24 cellular contexts compared by ENCODE assay signal in genomic region chr12:81229718-81230117, GRCh38.
A peak's percentile ranks its signal among the peaks of the same experiment; 100 is the strongest.
DNase-seq lines count a peak whose midpoint lies in the region; TF ChIP-seq lines count a peak whose summit lies in the region.
"Had no signal": no experiment of that assay in that cellular context is flagged by ENCODE, and none has a peak within 500 bp of the region (broad histone marks: within the 10 kb centered on the region; RNA-seq: fewer than 3 reads in every experiment).

No MANE protein-coding gene starts in this region.

- H3K27ac Mint-ChIP-seq in glutamatergic neuron (ENCODE audit: unreplicated experiment): peak overlapping the region; percentile 82
- H3K27ac Mint-ChIP-seq: CD4-positive, alpha-beta T cell; natural killer cell treated with Interleukin-12 subunit alpha and Interleukin-12 subunit beta and Interleukin-15 and Interleukin-18, amount 100 ng/mL, for 72 hours; stimulated activated naive B cell treated with anti-CD40 and anti-IgM and Interleukin-4, amounts not matched to agents 10 μg/mL and 1 μg/mL and 100 μg/mL, for 72 hours had no signal

- H3K27me3 ChIP-seq in sigmoid colon: no peaks in the 10 kb centered on the region
- H3K27me3 ChIP-seq in suprapubic skin: no peaks in the 10 kb centered on the region
- H3K27me3 ChIP-seq: cardiac muscle cell, colonic mucosa had no signal

- intact Hi-C loops in sigmoid colon (cut with DNase I): no loop called here

- peak; percentile 95 for DNase-seq in DMS53 (lab: John Stamatoyannopoulos, UW)
- DNase-seq in NCI-H1092 treated with DMSO at 0.1 percent for 48 hours (lab: John Stamatoyannopoulos, UW): peak; percentile 40
- peak; percentile 95 for DNase-seq in NCI-H748 (lab: John Stamatoyannopoulos, UW; ENCODE audit: unreplicated experiment)
- no peak for DNase-seq in glutamatergic neuron
- DNase-seq in activated CD4-positive, CD25-positive, alpha-beta regulatory T cell (lab: John Stamatoyannopoulos, UW): no peak
- DNase-seq in sigmoid colon: no peak
- no peak for DNase-seq in NCI-H446 (lab: John Stamatoyannopoulos, UW)
- no peak for DNase-seq in suprapubic skin (ENCODE audit: low spot score in 2 of 2)
- DNase-seq: activated CD4-positive, alpha-beta T cell treated with anti-CD3 and anti-CD28 coated beads, Interleukin-2, amount 50 U/mL, for 4 hours; activated gamma-delta T cell treated with Interleukin-2 at 50 U/mL for 16 hours; activated T-cell treated with anti-CD3 and anti-CD28 coated beads, Interleukin-2, amount 50 U/mL, for 48 hours; CD4-positive, alpha-beta T cell; colonic mucosa; effector CD4-positive, alpha-beta T cell; left colon; NCI-H1105 treated with DMSO at 0.1 percent for 48 hours; NCI-H2081 treated with DMSO at 0.1 percent for 48 hours; NCI-H82; SK-N-SH; stimulated activated naive B cell treated with anti-CD40 and anti-IgM and Interleukin-4, amounts not matched to agents 10 μg/mL and 1 μg/mL and 100 μg/mL, for 72 hours; substantia nigra had no signal

- no peaks in the 10 kb centered on the region for H3K36me3 Mint-ChIP-seq in glutamatergic neuron (ENCODE audit: unreplicated experiment)
- H3K36me3 Mint-ChIP-seq: natural killer cell treated with Interleukin-12 subunit alpha and Interleukin-12 subunit beta and Interleukin-15 and Interleukin-18, amount 100 ng/mL, for 72 hours; stimulated activated naive B cell treated with anti-CD40 and anti-IgM and Interleukin-4, amounts not matched to agents 10 μg/mL and 1 μg/mL and 100 μg/mL, for 72 hours had no signal

- no peak for TF ChIP-seq CTCF in glutamatergic neuron (IDR thresholded peaks at IDR 0.05; ENCODE audit: partially characterized antibody, unreplicated experiment)
- TF ChIP-seq CTCF in sigmoid colon (IDR thresholded peaks at IDR 0.05): no peak
- TF ChIP-seq CTCF in suprapubic skin (IDR thresholded peaks at IDR 0.05): no peak

- H3K4me1 Mint-ChIP-seq in glutamatergic neuron (ENCODE audit: low read depth, unreplicated experiment): peaks cover 9% of the 10 kb centered on the region
- H3K4me1 Mint-ChIP-seq: stimulated activated naive B cell treated with anti-CD40 and anti-IgM and Interleukin-4, amounts not matched to agents 10 μg/mL and 1 μg/mL and 100 μg/mL, for 72 hours had no signal

- H3K36me3 ChIP-seq in sigmoid colon (no peaks in the 10 kb centered on the region), suprapubic skin (no peaks in the 10 kb centered on the region)
- H3K36me3 ChIP-seq: cardiac muscle cell, colonic mucosa had no signal

- WGBS in sigmoid colon, 2 donors: 68% methylated on average over 6 of the region's 6 CpGs
- WGBS in suprapubic skin: 68% methylated on average over 6 of the region's 6 CpGs

- no peak for TF ChIP-seq POLR2A in sigmoid colon (IDR thresholded peaks at IDR 0.05)
- TF ChIP-seq POLR2A in suprapubic skin (IDR thresholded peaks at IDR 0.05): no peak

- TF ChIP-seq EP300 in sigmoid colon (IDR thresholded peaks at IDR 0.05): no peak
- TF ChIP-seq EP300 in suprapubic skin (IDR thresholded peaks at IDR 0.05): no peak

- no peak overlapping the region for H3K4me3 Mint-ChIP-seq in glutamatergic neuron (ENCODE audit: unreplicated experiment)
- H3K4me3 Mint-ChIP-seq: CD4-positive, alpha-beta T cell; natural killer cell treated with Interleukin-12 subunit alpha and Interleukin-12 subunit beta and Interleukin-15 and Interleukin-18, amount 100 ng/mL, for 72 hours; stimulated activated naive B cell treated with anti-CD40 and anti-IgM and Interleukin-4, amounts not matched to agents 10 μg/mL and 1 μg/mL and 100 μg/mL, for 72 hours had no signal

- no peaks in the 10 kb centered on the region for H3K9me3 Mint-ChIP-seq in glutamatergic neuron (ENCODE audit: unreplicated experiment)

- H3K4me1 ChIP-seq in sigmoid colon (no peaks in the 10 kb centered on the region), suprapubic skin (no peaks in the 10 kb centered on the region)
- H3K4me1 ChIP-seq: colonic mucosa had no signal

- H3K4me3 ChIP-seq in sigmoid colon (no peak overlapping the region), suprapubic skin (no peak overlapping the region)
- H3K4me3 ChIP-seq: cardiac muscle cell, colonic mucosa, skin epidermis had no signal

- H3K27ac ChIP-seq in sigmoid colon (no peak overlapping the region), suprapubic skin (no peak overlapping the region)
- H3K27ac ChIP-seq: cardiac muscle cell, colonic mucosa, skin epidermis had no signal

- no peaks in the 10 kb centered on the region for H3K9me3 ChIP-seq in sigmoid colon
- H3K9me3 ChIP-seq in suprapubic skin: no peaks in the 10 kb centered on the region
- H3K9me3 ChIP-seq: colonic mucosa, SK-N-SH had no signal

- H3K27me3 Mint-ChIP-seq in glutamatergic neuron (ENCODE audit: unreplicated experiment): no peaks in the 10 kb centered on the region
- H3K27me3 Mint-ChIP-seq: CD4-positive, alpha-beta T cell; natural killer cell treated with Interleukin-12 subunit alpha and Interleukin-12 subunit beta and Interleukin-15 and Interleukin-18, amount 100 ng/mL, for 72 hours; stimulated activated naive B cell treated with anti-CD40 and anti-IgM and Interleukin-4, amounts not matched to agents 10 μg/mL and 1 μg/mL and 100 μg/mL, for 72 hours had no signal

Comparison
In these comparisons a context has a peak if more than half of its experiments do, and no peak if none do; other contexts are left out.
1. DNase-seq: peak in DMS53 (single experiment), NCI-H1092 treated with DMSO at 0.1 percent for 48 hours (single experiment) and NCI-H748 (single experiment); none in glutamatergic neuron (single experiment), activated CD4-positive, CD25-positive, alpha-beta regulatory T cell (0 of 4), sigmoid colon (single experiment), NCI-H446 (0 of 2) and suprapubic skin (0 of 2).